ENCODE assay signal across 8 cellular contexts in genomic region chr12:51823875-51824565, GRCh38. TPM values are rescaled to one million over a fixed set of nuclear protein-coding genes. Genes with fewer than 3 reads are reported as not detected.
A peak's percentile ranks its signal among the peaks of the same experiment; 100 is the strongest.
DNase-seq lines count a peak whose midpoint lies in the region; ATAC-seq and TF ChIP-seq lines count a peak whose summit lies in the region.

No MANE protein-coding gene starts in this region.

- H3K36me3 ChIP-seq in SK-N-MC (ENCODE audit: insufficient read depth, low read length): no peaks in the 10 kb centered on the region
- no peaks in the 10 kb centered on the region for H3K36me3 ChIP-seq in esophagus squamous epithelium

- intact Hi-C loops in esophagus squamous epithelium (cut with DNase I): no loop called here

- H3K27me3 ChIP-seq in esophagus squamous epithelium: peaks cover 0 to 42% (median 0%) of the 10 kb centered on the region in 4 donors

- H3K4me1 ChIP-seq in esophagus squamous epithelium: peaks cover 4 to 36% (median 8%) of the 10 kb centered on the region in 3 donors

- no peak for ATAC-seq in GM18519 (IDR thresholded peaks at IDR 0.05; ENCODE audit: low FRiP score, unreplicated experiment)

- TF ChIP-seq CTCF in esophagus squamous epithelium (IDR thresholded peaks at IDR 0.05): peak in 5 of 6 experiments; percentile 38 to 60 (median 46)

- H3K9me3 ChIP-seq in SK-N-MC (ENCODE audit: low read depth, low read length) (no peaks in the 10 kb centered on the region), esophagus squamous epithelium (no peaks in the 10 kb centered on the region)

- WGBS in esophagus squamous epithelium, 2 donors: 24 to 29% methylated on average over 3 to 6 of the region's 6 CpGs

- H3K27ac ChIP-seq in SK-N-MC (no peak overlapping the region), esophagus squamous epithelium (no peak overlapping the region)

- no peak overlapping the region for H3K4me3 ChIP-seq in SK-N-MC
- no peak overlapping the region for H3K4me3 ChIP-seq in esophagus squamous epithelium

- no peak overlapping the region for H3K9ac ChIP-seq in SK-N-MC (ENCODE audit: insufficient read length)

- peak; percentile 66 for DNase-seq in activated effector memory CD4-positive, alpha-beta T cell treated with anti-CD3 and anti-CD28 coated beads, Interleukin-2, amount 50 U/mL, for 16 hours
- no peak for DNase-seq in activated effector memory CD4-positive, alpha-beta T cell treated with Interleukin-2 at 50 U/mL for 16 hours
- DNase-seq in NCI-H1048 (lab: John Stamatoyannopoulos, UW) (peak; percentile 11), SK-N-MC (ENCODE audit: low read depth, low spot score) (peak; percentile 53), esophagus squamous epithelium (lab: John Stamatoyannopoulos, UW) (no peak), nucleus accumbens (lab: John Stamatoyannopoulos, UW) (peak in 34 of 56 donors; percentile 3 to 69 (median 22)), mesenteric fat pad (ENCODE audit: low spot score) (no peak)

- TF ChIP-seq POLR2A in esophagus squamous epithelium (IDR thresholded peaks at IDR 0.05): no peak

RNA-seq across cellular contexts. Expression of gene FIGNL2, which starts 24.5 kb away (rescaled TPM):
- total RNA-seq in esophagus squamous epithelium (under 1 TPM in 3 of 4 donors, not detected in 1; 0.18 to 0.38 (median 0.19) TPM), mesenteric fat pad (1.3 TPM)

Comparison
In these comparisons a context has a peak if more than half of its experiments do, and no peak if none do; other contexts are left out.
1. DNase-seq: peak in activated effector memory CD4-positive, alpha-beta T cell treated with anti-CD3 and anti-CD28 coated beads, Interleukin-2, amount 50 U/mL, for 16 hours (single experiment), NCI-H1048 (single experiment), SK-N-MC (single experiment) and nucleus accumbens (34 of 56); none in activated effector memory CD4-positive, alpha-beta T cell treated with Interleukin-2 at 50 U/mL for 16 hours (single experiment), esophagus squamous epithelium (single experiment) and mesenteric fat pad (single experiment).